1 cellular context compared by ENCODE assay signal in genomic region chr6:26071135-26071534, GRCh38.
TF ChIP-seq lines count a peak whose summit lies in the region.

No MANE protein-coding gene starts in this region.

TF ChIP-seq in A549, 52 proteins besides CTCF, POLR2A, EP300 and RAD21 (continued from another document):
- no peak for TF ChIP-seq TP53 (CRISPR knock-in tag; IDR thresholded peaks at IDR 0.05)
- no peak for TF ChIP-seq PHF8 (IDR thresholded peaks at IDR 0.05; ENCODE audit: borderline replicate concordance, low read depth)
- TF ChIP-seq CHD4 (IDR thresholded peaks at IDR 0.05; ENCODE audit: borderline replicate concordance), result no peak
- no peak for TF ChIP-seq FOSL2 (IDR thresholded peaks at IDR 0.05)
- TF ChIP-seq FOSL2 (CRISPR knock-in tag; IDR thresholded peaks at IDR 0.05), result no peak
- no peak for TF ChIP-seq NPAS2 (CRISPR knock-in tag; IDR thresholded peaks at IDR 0.05; ENCODE audit: borderline replicate concordance)
- TF ChIP-seq MYC (IDR thresholded peaks at IDR 0.05; ENCODE audit: borderline replicate concordance, low read length), result no peak
- TF ChIP-seq CBX8 (IDR thresholded peaks at IDR 0.05), result no peak
- no peak for TF ChIP-seq HOXB5 (CRISPR knock-in tag; IDR thresholded peaks at IDR 0.05)
- TF ChIP-seq CBX2 (IDR thresholded peaks at IDR 0.05; ENCODE audit: borderline replicate concordance, low read depth), result no peak
- TF ChIP-seq MAZ (IDR thresholded peaks at IDR 0.05; ENCODE audit: borderline replicate concordance, low read depth, low read length), result no peak
